9 cellular contexts compared by ENCODE assay signal in the genomic region with DNA sequence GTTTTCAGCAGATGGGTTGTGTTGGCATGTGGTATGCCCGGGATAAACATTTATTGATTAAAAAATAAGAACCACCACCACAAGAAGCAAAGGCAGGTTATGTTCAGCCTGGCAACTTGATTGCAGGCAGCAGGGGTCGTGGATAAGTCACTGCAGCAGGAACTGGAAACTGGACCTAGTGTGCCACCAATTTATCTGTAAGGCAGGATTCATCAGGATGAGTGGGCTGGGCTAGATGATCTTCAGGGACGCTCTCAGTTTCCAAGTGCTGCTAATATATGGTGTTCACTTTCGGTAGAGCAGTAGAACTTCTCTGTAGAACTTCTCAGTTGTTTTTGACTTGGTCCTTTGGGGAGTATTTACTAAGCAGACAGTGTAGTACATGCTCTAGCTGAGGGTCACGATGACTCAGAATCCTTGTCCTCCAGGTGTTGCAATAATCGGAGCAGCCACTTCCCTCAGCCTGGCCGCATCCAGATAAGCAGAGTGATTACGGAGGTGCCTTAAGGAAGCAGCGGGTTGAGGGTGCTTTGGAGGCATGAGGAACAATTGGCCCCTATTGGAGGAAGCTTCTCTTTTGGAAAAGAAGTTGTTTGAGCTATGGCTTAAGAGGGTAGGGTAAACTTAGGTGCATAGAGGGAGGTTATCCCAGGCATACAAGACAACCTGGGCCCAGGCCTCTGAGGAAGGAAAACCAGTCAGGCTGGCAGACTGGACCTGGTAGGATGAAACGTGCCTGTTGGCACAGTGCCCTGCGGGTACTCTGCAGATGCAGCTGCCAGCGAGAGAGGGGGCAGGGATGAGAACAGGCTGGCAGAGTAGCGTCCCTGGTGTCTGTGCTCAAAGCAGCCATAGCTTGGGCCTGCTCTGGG.
DNase-seq lines count a peak whose midpoint lies in the region; ATAC-seq and TF ChIP-seq lines count a peak whose summit lies in the region.
"Had no signal": no experiment of that assay in that cellular context is flagged by ENCODE, and none has a peak within 500 bp of the region (broad histone marks: within the 10 kb centered on the region; RNA-seq: fewer than 3 reads in every experiment).

No MANE protein-coding gene starts in this region.

- H3K4me3 ChIP-seq in HEK293 (ENCODE audit: low read depth, low read length) (no peak overlapping the region), mucosa of rectum (ENCODE audit: low read length in 2 of 2) (no peak overlapping the region)
- H3K4me3 ChIP-seq: SJSA1 had no signal

- DNase-seq in NCI-H524 treated with DMSO at 0.1 percent for 48 hours (lab: John Stamatoyannopoulos, UW) (peak; percentile 92), cerebellum (ENCODE audit: low spot score) (peak; percentile 62), midbrain (lab: John Stamatoyannopoulos, UW) (no peak)
- DNase-seq in activated CD4-positive, alpha-beta T cell treated with anti-CD3 and anti-CD28 coated beads, Interleukin-2, amount 50 U/mL, for 4 hours = no peak

- H3K9me3 ChIP-seq in HEK293 (ENCODE audit: control insufficient read depth, insufficient read depth, low read depth, low read length) = no peaks in the 10 kb centered on the region
- H3K9me3 ChIP-seq in mucosa of rectum (ENCODE audit: control insufficient read depth in 2 of 2, low read length in 2 of 2) = no peaks in the 10 kb centered on the region
- H3K9me3 ChIP-seq: SJSA1 had no signal

- no peaks in the 10 kb centered on the region for H3K27me3 ChIP-seq in mucosa of rectum (ENCODE audit: control insufficient read depth in 2 of 2, insufficient read depth in 2 of 2, low read length in 2 of 2)
- H3K27me3 ChIP-seq: SJSA1 had no signal

- H3K36me3 ChIP-seq in HEK293 (ENCODE audit: control insufficient read depth in 2 of 2, insufficient read depth in 1 of 2, low read length in 2 of 2) (peaks cover 0 to 8% of the 10 kb centered on the region in 2 experiments; a peak in 1 of 3 replicates), mucosa of rectum (ENCODE audit: control insufficient read depth in 2 of 2, insufficient read depth in 2 of 2, low read length in 2 of 2) (peaks cover 5 to 11% of the 10 kb centered on the region in 2 donors)

- TF ChIP-seq CTCF in HEK293 (tag by site-specific recombination; IDR thresholded peaks at IDR 0.05) = no peak

- no peak for ATAC-seq in GM18498 (IDR thresholded peaks at IDR 0.05; ENCODE audit: unreplicated experiment)
- no peak for ATAC-seq in GM21528 (IDR thresholded peaks at IDR 0.05; ENCODE audit: low FRiP score, unreplicated experiment)

- CTCF ChIA-PET in HEK293 (lab: Yijun Ruan, JAX) = no interaction called here

- H3K4me1 ChIP-seq in HEK293 (ENCODE audit: control insufficient read depth, insufficient read depth, low read length) (peaks cover 30% of the 10 kb centered on the region), mucosa of rectum (ENCODE audit: control insufficient read depth in 2 of 2, insufficient read depth in 2 of 2, low read length in 2 of 2) (peaks cover 12 to 23% of the 10 kb centered on the region in 2 donors)

- H3K27ac ChIP-seq in HEK293 (ENCODE audit: extremely low read depth, low read depth, low read length) (no peak overlapping the region), mucosa of rectum (ENCODE audit: low read depth in 2 of 2, low read length in 2 of 2) (peak overlapping the region; percentile 7 to 33)
- H3K27ac ChIP-seq: SJSA1 had no signal

- POLR2A ChIA-PET in HEK293 (lab: Yijun Ruan, JAX) = no interaction called here

- no peak overlapping the region for H3K9ac ChIP-seq in mucosa of rectum (ENCODE audit: low read depth in 1 of 2, low read length in 2 of 2)

TF ChIP-seq in HEK293, 187 proteins besides CTCF, POLR2A, EP300 and RAD21 (continues in another document):
- TF ChIP-seq, protein P1, sequence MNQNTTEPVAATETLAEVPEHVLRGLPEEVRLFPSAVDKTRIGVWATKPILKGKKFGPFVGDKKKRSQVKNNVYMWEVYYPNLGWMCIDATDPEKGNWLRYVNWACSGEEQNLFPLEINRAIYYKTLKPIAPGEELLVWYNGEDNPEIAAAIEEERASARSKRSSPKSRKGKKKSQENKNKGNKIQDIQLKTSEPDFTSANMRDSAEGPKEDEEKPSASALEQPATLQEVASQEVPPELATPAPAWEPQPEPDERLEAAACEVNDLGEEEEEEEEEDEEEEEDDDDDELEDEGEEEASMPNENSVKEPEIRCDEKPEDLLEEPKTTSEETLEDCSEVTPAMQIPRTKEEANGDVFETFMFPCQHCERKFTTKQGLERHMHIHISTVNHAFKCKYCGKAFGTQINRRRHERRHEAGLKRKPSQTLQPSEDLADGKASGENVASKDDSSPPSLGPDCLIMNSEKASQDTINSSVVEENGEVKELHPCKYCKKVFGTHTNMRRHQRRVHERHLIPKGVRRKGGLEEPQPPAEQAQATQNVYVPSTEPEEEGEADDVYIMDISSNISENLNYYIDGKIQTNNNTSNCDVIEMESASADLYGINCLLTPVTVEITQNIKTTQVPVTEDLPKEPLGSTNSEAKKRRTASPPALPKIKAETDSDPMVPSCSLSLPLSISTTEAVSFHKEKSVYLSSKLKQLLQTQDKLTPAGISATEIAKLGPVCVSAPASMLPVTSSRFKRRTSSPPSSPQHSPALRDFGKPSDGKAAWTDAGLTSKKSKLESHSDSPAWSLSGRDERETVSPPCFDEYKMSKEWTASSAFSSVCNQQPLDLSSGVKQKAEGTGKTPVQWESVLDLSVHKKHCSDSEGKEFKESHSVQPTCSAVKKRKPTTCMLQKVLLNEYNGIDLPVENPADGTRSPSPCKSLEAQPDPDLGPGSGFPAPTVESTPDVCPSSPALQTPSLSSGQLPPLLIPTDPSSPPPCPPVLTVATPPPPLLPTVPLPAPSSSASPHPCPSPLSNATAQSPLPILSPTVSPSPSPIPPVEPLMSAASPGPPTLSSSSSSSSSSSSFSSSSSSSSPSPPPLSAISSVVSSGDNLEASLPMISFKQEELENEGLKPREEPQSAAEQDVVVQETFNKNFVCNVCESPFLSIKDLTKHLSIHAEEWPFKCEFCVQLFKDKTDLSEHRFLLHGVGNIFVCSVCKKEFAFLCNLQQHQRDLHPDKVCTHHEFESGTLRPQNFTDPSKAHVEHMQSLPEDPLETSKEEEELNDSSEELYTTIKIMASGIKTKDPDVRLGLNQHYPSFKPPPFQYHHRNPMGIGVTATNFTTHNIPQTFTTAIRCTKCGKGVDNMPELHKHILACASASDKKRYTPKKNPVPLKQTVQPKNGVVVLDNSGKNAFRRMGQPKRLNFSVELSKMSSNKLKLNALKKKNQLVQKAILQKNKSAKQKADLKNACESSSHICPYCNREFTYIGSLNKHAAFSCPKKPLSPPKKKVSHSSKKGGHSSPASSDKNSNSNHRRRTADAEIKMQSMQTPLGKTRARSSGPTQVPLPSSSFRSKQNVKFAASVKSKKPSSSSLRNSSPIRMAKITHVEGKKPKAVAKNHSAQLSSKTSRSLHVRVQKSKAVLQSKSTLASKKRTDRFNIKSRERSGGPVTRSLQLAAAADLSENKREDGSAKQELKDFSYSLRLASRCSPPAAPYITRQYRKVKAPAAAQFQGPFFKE (tag by site-specific recombination; IDR thresholded peaks at IDR 0.05; ENCODE audit: borderline replicate concordance) = no peak
- TF ChIP-seq TRIM28 (IDR thresholded peaks at IDR 0.05; ENCODE audit: borderline replicate concordance, low read length) = no peak
- TF ChIP-seq, protein P2, sequence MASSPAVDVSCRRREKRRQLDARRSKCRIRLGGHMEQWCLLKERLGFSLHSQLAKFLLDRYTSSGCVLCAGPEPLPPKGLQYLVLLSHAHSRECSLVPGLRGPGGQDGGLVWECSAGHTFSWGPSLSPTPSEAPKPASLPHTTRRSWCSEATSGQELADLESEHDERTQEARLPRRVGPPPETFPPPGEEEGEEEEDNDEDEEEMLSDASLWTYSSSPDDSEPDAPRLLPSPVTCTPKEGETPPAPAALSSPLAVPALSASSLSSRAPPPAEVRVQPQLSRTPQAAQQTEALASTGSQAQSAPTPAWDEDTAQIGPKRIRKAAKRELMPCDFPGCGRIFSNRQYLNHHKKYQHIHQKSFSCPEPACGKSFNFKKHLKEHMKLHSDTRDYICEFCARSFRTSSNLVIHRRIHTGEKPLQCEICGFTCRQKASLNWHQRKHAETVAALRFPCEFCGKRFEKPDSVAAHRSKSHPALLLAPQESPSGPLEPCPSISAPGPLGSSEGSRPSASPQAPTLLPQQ (tag by site-specific recombination; IDR thresholded peaks at IDR 0.05) = no peak
- no peak for TF ChIP-seq KLF16 (tag by site-specific recombination; IDR thresholded peaks at IDR 0.05)
- 0 out of 2 replicates have a peak, but pooled peaks have one; percentile 22 for TF ChIP-seq ZXDB (tag by site-specific recombination; IDR thresholded peaks at IDR 0.05)
- no peak for TF ChIP-seq SP7 (tag by site-specific recombination; IDR thresholded peaks at IDR 0.05)
- no peak for TF ChIP-seq ZNF501 (tag by site-specific recombination; IDR thresholded peaks at IDR 0.05)
- no peak for TF ChIP-seq ZNF248 (tag by site-specific recombination; IDR thresholded peaks at IDR 0.05)
- TF ChIP-seq OSR2 (tag by site-specific recombination; IDR thresholded peaks at IDR 0.05) = no peak
- no peak for TF ChIP-seq KLF7 (tag by site-specific recombination; IDR thresholded peaks at IDR 0.05; ENCODE audit: borderline replicate concordance)
- TF ChIP-seq ZNF391 (tag by site-specific recombination; IDR thresholded peaks at IDR 0.05; ENCODE audit: borderline replicate concordance, low read depth) = no peak
- TF ChIP-seq ZNF112 (tag by site-specific recombination; IDR thresholded peaks at IDR 0.05) = no peak
- no peak for TF ChIP-seq ZNF530 (tag by site-specific recombination; IDR thresholded peaks at IDR 0.05; ENCODE audit: low read depth)
- TF ChIP-seq ZBTB17 (tag by site-specific recombination; IDR thresholded peaks at IDR 0.05) = peak; percentile 64
- TF ChIP-seq ZNF544 (tag by site-specific recombination; IDR thresholded peaks at IDR 0.05) = no peak
- TF ChIP-seq ZNF433 (tag by site-specific recombination; IDR thresholded peaks at IDR 0.05; ENCODE audit: low read depth) = no peak
- peak; percentile 71; the same call in 1 of the 2 replicates for TF ChIP-seq ZBTB48 (tag by site-specific recombination; IDR thresholded peaks at IDR 0.05)
- no peak for TF ChIP-seq GLIS1 (tag by site-specific recombination; IDR thresholded peaks at IDR 0.05)
- TF ChIP-seq ZNF785 (tag by site-specific recombination; IDR thresholded peaks at IDR 0.05) = no peak
- no peak for TF ChIP-seq GLI2 (tag by site-specific recombination; IDR thresholded peaks at IDR 0.05; ENCODE audit: borderline replicate concordance, low read depth)
- TF ChIP-seq ZIC2 (tag by site-specific recombination; IDR thresholded peaks at IDR 0.05) = no peak
- TF ChIP-seq ZNF169 (tag by site-specific recombination; IDR thresholded peaks at IDR 0.05) = no peak
- peak; percentile 19; the same call in 1 of the 2 replicates for TF ChIP-seq ZNF133 (tag by site-specific recombination; IDR thresholded peaks at IDR 0.05)
- TF ChIP-seq SETDB1 (IDR thresholded peaks at IDR 0.05; ENCODE audit: insufficient read length, low read length) = no peak
- no peak for TF ChIP-seq ZNF138 (tag by site-specific recombination; IDR thresholded peaks at IDR 0.05; ENCODE audit: borderline replicate concordance)

Comparison
In these comparisons a context has a peak if more than half of its experiments do, and no peak if none do; other contexts are left out.
1. DNase-seq: peak in NCI-H524 treated with DMSO at 0.1 percent for 48 hours (single experiment) and cerebellum (single experiment); none in activated CD4-positive, alpha-beta T cell treated with anti-CD3 and anti-CD28 coated beads, Interleukin-2, amount 50 U/mL, for 4 hours (0 of 2) and midbrain (single experiment).